Comparison of ENCODE assay signal across 8 cellular contexts in genomic region chr6:105087571-105088211, GRCh38.
DNase-seq lines count a peak whose midpoint lies in the region; ATAC-seq, FAIRE-seq and TF ChIP-seq lines count a peak whose summit lies in the region.

No MANE protein-coding gene starts in this region.

- ATAC-seq in HG03342 (IDR thresholded peaks at IDR 0.05; ENCODE audit: unreplicated experiment) (peak; percentile 70), GM21360 (IDR thresholded peaks at IDR 0.05; ENCODE audit: unreplicated experiment) (no peak)
- ATAC-seq in stimulated activated naive CD8-positive, alpha-beta T cell treated with anti-CD3 and anti-CD28 coated beads, Interleukin-15, Interleukin-2, amounts not matched to agents 100 U/mL and 50 U/mL, for 24 hours, result peak; percentile 36

- no peak for DNase-seq in CD14-positive monocyte (ENCODE audit: low spot score)
- DNase-seq in NCI-H446 (lab: John Stamatoyannopoulos, UW), result peak; percentile 7 to 38
- peak; percentile 24 for DNase-seq in astrocyte (ENCODE audit: low read depth)
- DNase-seq in iPS-NIHi7 (ENCODE audit: extremely low spot score), result peak; percentile 46
- peak; percentile 20 for DNase-seq in stimulated activated naive CD8-positive, alpha-beta T cell treated with anti-CD3 and anti-CD28 coated beads, Interleukin-15, Interleukin-2, amounts not matched to agents 100 U/mL and 50 U/mL, for 24 hours

- H3K9me3 Mint-ChIP-seq in CD14-positive monocyte, result no peaks in the 10 kb centered on the region
- no peaks in the 10 kb centered on the region for H3K9me3 Mint-ChIP-seq in astrocyte (ENCODE audit: unreplicated experiment)

- H3K9me3 ChIP-seq in astrocyte (ENCODE audit: insufficient read depth, low read depth, low read length), result no peaks in the 10 kb centered on the region

- H3K27me3 Mint-ChIP-seq in CD14-positive monocyte (ENCODE audit: low read depth in 3 of 3) (peaks cover 0 to 10% (median 3%) of the 10 kb centered on the region in 3 donors), astrocyte (ENCODE audit: low read depth, unreplicated experiment) (no peaks in the 10 kb centered on the region)

- H3K4me1 Mint-ChIP-seq in CD14-positive monocyte (no peaks in the 10 kb centered on the region), astrocyte (ENCODE audit: low read depth, unreplicated experiment) (no peaks in the 10 kb centered on the region)

- no peak overlapping the region for H3K27ac Mint-ChIP-seq in CD14-positive monocyte
- no peak overlapping the region for H3K27ac Mint-ChIP-seq in astrocyte (ENCODE audit: unreplicated experiment)

- H3K4me3 Mint-ChIP-seq in CD14-positive monocyte (no peak overlapping the region), astrocyte (ENCODE audit: unreplicated experiment) (no peak overlapping the region)

- peak; percentile 88 for TF ChIP-seq CTCF in CD14-positive monocyte (IDR thresholded peaks at IDR 0.05)
- TF ChIP-seq CTCF in GM12875 (IDR thresholded peaks at IDR 0.05; ENCODE audit: borderline replicate concordance, insufficient read depth, low read depth, low read length), result peak; percentile 50; the same call in 1 of the 2 replicates
- TF ChIP-seq CTCF in astrocyte (IDR thresholded peaks at IDR 0.05; ENCODE audit: insufficient read depth, low read depth, low read length), result peak; percentile 84

- H3K9ac ChIP-seq in astrocyte (ENCODE audit: low read length), result no peak overlapping the region

- H3K36me3 Mint-ChIP-seq in CD14-positive monocyte, result no peaks in the 10 kb centered on the region
- no peaks in the 10 kb centered on the region for H3K36me3 Mint-ChIP-seq in astrocyte (ENCODE audit: low read depth, unreplicated experiment)

- no peak overlapping the region for H2AFZ ChIP-seq in astrocyte (ENCODE audit: low read depth, low read length)

- no peaks in the 10 kb centered on the region for H3K4me1 ChIP-seq in astrocyte (ENCODE audit: insufficient read depth, low read length)

- intact Hi-C loops in CD14-positive monocyte (cut with micrococcal nuclease), result loop anchor here (5.0 kb wide), 1 partner anchor 335 kb away; no protein-coding TSS in a partner anchor

- H3K4me3 ChIP-seq in GM12875 (ENCODE audit: low read depth, low read length) (no peak overlapping the region), astrocyte (ENCODE audit: insufficient read depth, low read depth, low read length) (no peak overlapping the region)

- no peak overlapping the region for H3K27ac ChIP-seq in astrocyte (ENCODE audit: low read depth, low read length)

- peak; percentile 96 for FAIRE-seq in astrocyte (lab: Jason Lieb, UNC)

- H3K36me3 ChIP-seq in astrocyte (ENCODE audit: insufficient read depth, low read length), result no peaks in the 10 kb centered on the region

- no peaks in the 10 kb centered on the region for H3K27me3 ChIP-seq in astrocyte (ENCODE audit: insufficient read depth, low read length)

- no peaks in the 10 kb centered on the region for H4K20me1 ChIP-seq in astrocyte (ENCODE audit: insufficient read depth, low read length)

- no peak overlapping the region for H3K4me2 ChIP-seq in astrocyte (ENCODE audit: low read length)

- no peaks in the 10 kb centered on the region for H3K79me2 ChIP-seq in astrocyte (ENCODE audit: insufficient read depth, low read length)
